In the genomic region with DNA sequence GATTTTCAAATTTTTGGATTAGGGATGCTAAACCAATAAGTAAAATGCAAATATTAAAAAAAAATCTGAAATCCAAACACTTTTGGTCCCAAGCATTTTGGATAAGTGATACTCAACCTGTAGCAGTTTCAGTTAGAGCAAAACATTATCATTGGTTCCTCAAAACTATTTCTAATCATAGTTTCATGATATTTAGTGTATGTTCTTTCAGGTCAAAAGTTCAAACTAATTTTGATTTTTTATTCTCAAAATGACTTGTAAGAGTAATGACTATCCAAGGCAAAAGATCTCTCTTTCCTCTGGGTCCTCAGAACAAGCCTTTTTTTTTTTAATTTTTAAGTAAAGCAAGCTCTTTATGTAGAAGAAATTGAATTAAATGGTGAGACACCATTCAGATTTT, we compare ENCODE assay signal across 21 cellular contexts.
A peak's percentile ranks its signal among the peaks of the same experiment; 100 is the strongest.
DNase-seq lines count a peak whose midpoint lies in the region; ATAC-seq, FAIRE-seq and TF ChIP-seq lines count a peak whose summit lies in the region.
"Had no signal": no experiment of that assay in that cellular context is flagged by ENCODE, and none has a peak within 500 bp of the region (broad histone marks: within the 10 kb centered on the region; RNA-seq: fewer than 3 reads in every experiment).

No MANE protein-coding gene starts in this region.

- TF ChIP-seq EP300 in gastroesophageal sphincter (IDR thresholded peaks at IDR 0.05): no peak

- H3K36me3 ChIP-seq in gastroesophageal sphincter: no peaks in the 10 kb centered on the region
- no peaks in the 10 kb centered on the region for H3K36me3 ChIP-seq in kidney (ENCODE audit: control insufficient read depth in 1 of 2, insufficient read depth in 2 of 2, low read length in 2 of 2)
- H3K36me3 ChIP-seq: pancreas, sigmoid colon, stomach had no signal

- no peaks in the 10 kb centered on the region for H3K27me3 ChIP-seq in gastroesophageal sphincter
- H3K27me3 ChIP-seq: pancreas, sigmoid colon, stomach had no signal

- TF ChIP-seq POLR2A in gastroesophageal sphincter (IDR thresholded peaks at IDR 0.05): no peak

- DNase-seq in glomerular visceral epithelial cell (ENCODE audit: extremely low spot score) (no peak), DMS79 treated with DMSO at 0.1 percent for 48 hours (lab: John Stamatoyannopoulos, UW) (no peak), kidney (no peak)
- DNase-seq: ACHN; activated B cell treated with CpG ODN at 0.5 μM for 24 hours; activated CD8-positive, alpha-beta memory T cell treated with anti-CD3 and anti-CD28 coated beads for 24 hours; CD4-positive, CD25-positive, alpha-beta regulatory T cell; DMS79; NCI-H187 treated with DMSO at 0.1 percent for 48 hours; NCI-H446 treated with DMSO at 0.1 percent for 48 hours; pancreas; Right ventricle myocardium superior; sigmoid colon; stomach; T-helper 17 cell had no signal

- TF ChIP-seq CTCF in gastroesophageal sphincter (IDR thresholded peaks at IDR 0.05): no peak
- TF ChIP-seq CTCF in kidney (IDR thresholded peaks at IDR 0.05; ENCODE audit: borderline replicate concordance, extremely low read depth, insufficient read depth): no peak

- H3K9me3 ChIP-seq in gastroesophageal sphincter (no peaks in the 10 kb centered on the region), kidney (ENCODE audit: control insufficient read depth in 1 of 2, low read length in 2 of 2) (no peaks in the 10 kb centered on the region)
- H3K9me3 ChIP-seq: pancreas, sigmoid colon, stomach had no signal

- intact Hi-C loops in kidney (cut with DNase I): no loop called here

- H3K4me1 ChIP-seq in gastroesophageal sphincter: no peaks in the 10 kb centered on the region
- H3K4me1 ChIP-seq in kidney (ENCODE audit: control insufficient read depth in 1 of 2, insufficient read depth in 1 of 2, low read depth in 1 of 2, low read length in 2 of 2): no peaks in the 10 kb centered on the region
- H3K4me1 ChIP-seq: pancreas, sigmoid colon, stomach had no signal

- H3K4me3 ChIP-seq in gastroesophageal sphincter: no peak overlapping the region
- H3K4me3 ChIP-seq in kidney (ENCODE audit: low read length in 2 of 2): no peak overlapping the region
- H3K4me3 ChIP-seq: K562, pancreas, sigmoid colon, stomach had no signal

- FAIRE-seq in kidney (lab: Jason Lieb, UNC): no peak
- FAIRE-seq: K562, pancreas had no signal

- ATAC-seq in GM18499 (IDR thresholded peaks at IDR 0.05; ENCODE audit: insufficient read depth, unreplicated experiment) (peak; percentile 42), GM19395 (IDR thresholded peaks at IDR 0.05; ENCODE audit: unreplicated experiment) (peak; percentile 78), HG02798 (IDR thresholded peaks at IDR 0.05; ENCODE audit: poor library complexity, unreplicated experiment) (peak; percentile 45), HG03520 (IDR thresholded peaks at IDR 0.05; ENCODE audit: unreplicated experiment) (peak; percentile 60), gastroesophageal sphincter (no peak)
- ATAC-seq: K562, pancreas, T-helper 17 cell had no signal

- no peak overlapping the region for H3K27ac ChIP-seq in gastroesophageal sphincter
- H3K27ac ChIP-seq in kidney (ENCODE audit: low read depth in 2 of 2, low read length in 2 of 2): no peak overlapping the region
- H3K27ac ChIP-seq: pancreas, sigmoid colon, stomach had no signal

- H3K9ac ChIP-seq in kidney (ENCODE audit: low read length in 2 of 2): no peak overlapping the region
